8 cellular contexts compared by ENCODE assay signal in genomic region chr5:43515678-43516048, GRCh38. TPM values are rescaled to one million over a fixed set of nuclear protein-coding genes. Genes with fewer than 3 reads are reported as not detected.
A peak's percentile ranks its signal among the peaks of the same experiment; 100 is the strongest.
DNase-seq lines count a peak whose midpoint lies in the region; ATAC-seq and TF ChIP-seq lines count a peak whose summit lies in the region.

No MANE protein-coding gene starts in this region.

- peak overlapping the region; percentile 98 for H2AFZ ChIP-seq in GM23248

- in situ Hi-C loops in GM23248 (cut with MboI): no loop called here

- TF ChIP-seq EP300 in sigmoid colon (IDR thresholded peaks at IDR 0.05): no peak

- H3K4me1 ChIP-seq in GM23248 (ENCODE audit: insufficient read depth) (peaks cover 16% of the 10 kb centered on the region), Peyer's patch (peaks cover 0 to 11% (median 0%) of the 10 kb centered on the region in 4 donors), esophagus squamous epithelium (peaks cover 0 to 32% (median 12%) of the 10 kb centered on the region in 3 donors), sigmoid colon (peaks cover 0 to 24% (median 20%) of the 10 kb centered on the region in 4 donors)

- TF ChIP-seq POLR2A in Peyer's patch (IDR thresholded peaks at IDR 0.05) (no peak), esophagus squamous epithelium (IDR thresholded peaks at IDR 0.05) (no peak), sigmoid colon (IDR thresholded peaks at IDR 0.05) (no peak)

- peak; percentile 5 for DNase-seq in GM23248
- DNase-seq in Peyer's patch: no peak
- DNase-seq in esophagus squamous epithelium (lab: John Stamatoyannopoulos, UW): no peak
- no peak for DNase-seq in sigmoid colon
- no peak for DNase-seq in Kasumi-1 (lab: John Stamatoyannopoulos, UW)
- no peak for DNase-seq in GM10248 (ENCODE audit: extremely low spot score)

- 75 to 92% methylated on average over 1 of the region's 1 CpG for WGBS in GM23248 (ENCODE audit: low coverage in 1 of 2, low lambda C conversion rate in 2 of 2, missing lambda C conversion rate in 2 of 2), 2 experiments
- WGBS in esophagus squamous epithelium, 2 donors: 6 to 20% methylated on average over 1 of the region's 1 CpG
- WGBS in sigmoid colon, 2 donors: 6 to 26% methylated on average over 1 of the region's 1 CpG

- H3K9me2 ChIP-seq in GM23248 (ENCODE audit: insufficient read depth): no peaks in the 10 kb centered on the region

- no peaks in the 10 kb centered on the region for H3K27me3 ChIP-seq in GM23248 (replicated peaks; ENCODE audit: insufficient read depth)
- no peaks in the 10 kb centered on the region for H3K27me3 ChIP-seq in Peyer's patch
- no peaks in the 10 kb centered on the region for H3K27me3 ChIP-seq in esophagus squamous epithelium
- H3K27me3 ChIP-seq in sigmoid colon: no peaks in the 10 kb centered on the region

- H3K4me2 ChIP-seq in GM23248 (ENCODE audit: unreplicated experiment): peak overlapping the region; percentile 99

- peak overlapping the region; percentile 99 for H3K27ac ChIP-seq in GM23248
- peak overlapping the region in 3 of 4 donors; percentile 77 to 78 (median 77) for H3K27ac ChIP-seq in Peyer's patch
- peak overlapping the region; percentile 82 to 94 (median 90) for H3K27ac ChIP-seq in esophagus squamous epithelium
- H3K27ac ChIP-seq in sigmoid colon: peak overlapping the region; percentile 84 to 91 (median 88)

- intact Hi-C loops in esophagus squamous epithelium (cut with DNase I) (no loop called here), sigmoid colon (cut with DNase I) (loop anchor here (2.0 to 10.0 kb wide), 3 partner anchors 33 to 201 kb away; partner anchors contain the start of genes HMGCS1, PAIP1 and TMEM267)

- no peaks in the 10 kb centered on the region for H4K20me1 ChIP-seq in GM23248 (ENCODE audit: insufficient read depth)

- no peaks in the 10 kb centered on the region for H3K36me3 ChIP-seq in GM23248 (ENCODE audit: low read depth)
- H3K36me3 ChIP-seq in Peyer's patch: no peaks in the 10 kb centered on the region
- no peaks in the 10 kb centered on the region for H3K36me3 ChIP-seq in esophagus squamous epithelium
- H3K36me3 ChIP-seq in sigmoid colon: no peaks in the 10 kb centered on the region

- CTCF ChIA-PET in GM10248 (lab: Yijun Ruan, JAX): interaction anchor here (1.5 to 2.7 kb wide), 2 partner anchors 8 to 32 kb away, joined by 4 to 13 read pairs; partner anchors contain the start of gene TMEM267

- POLR2A ChIA-PET in GM10248 (lab: Yijun Ruan, JAX): interaction anchor here (1.2 kb wide), 1 partner anchor 32 kb away, joined by 10 read pairs; the partner anchor contains the start of gene TMEM267

- H3K9ac ChIP-seq in GM23248: peak overlapping the region; percentile 98

- H3F3A ChIP-seq in GM23248 (ENCODE audit: insufficient read depth): peaks cover 11% of the 10 kb centered on the region

- no peak for ATAC-seq in GM18861 (IDR thresholded peaks at IDR 0.05; ENCODE audit: unreplicated experiment)
- ATAC-seq in GM21717 (IDR thresholded peaks at IDR 0.05; ENCODE audit: unreplicated experiment): no peak

- no peak for TF ChIP-seq CTCF in Peyer's patch (IDR thresholded peaks at IDR 0.05)
- no peak for TF ChIP-seq CTCF in esophagus squamous epithelium (IDR thresholded peaks at IDR 0.05)
- no peak for TF ChIP-seq CTCF in sigmoid colon (IDR thresholded peaks at IDR 0.05)
- TF ChIP-seq CTCF in GM10248 (IDR thresholded peaks at IDR 0.05; ENCODE audit: control extremely low read depth, extremely low read depth, low read depth, missing control alignments): no peak

- H3K4me3 ChIP-seq in GM23248 (peak overlapping the region; percentile 90), Peyer's patch (peak overlapping the region; percentile 50 to 77 (median 58)), esophagus squamous epithelium (peak overlapping the region; percentile 30 to 75 (median 70)), sigmoid colon (peak overlapping the region; percentile 49 to 67 (median 62))

- H3K9me3 ChIP-seq in GM23248 (ENCODE audit: low read depth) (no peaks in the 10 kb centered on the region), Peyer's patch (no peaks in the 10 kb centered on the region), esophagus squamous epithelium (no peaks in the 10 kb centered on the region), sigmoid colon (no peaks in the 10 kb centered on the region)

- peaks cover 24% of the 10 kb centered on the region for H3K79me2 ChIP-seq in GM23248 (ENCODE audit: insufficient read depth)

RNA-seq across cellular contexts. Expression of gene C5orf34, which starts 0.7 kb away (rescaled TPM):
- 3.1 and 5.2 TPM in 2 replicates for total RNA-seq in GM23248 (2014; rRNA removed; shearing (Covaris generic))
- polyA plus RNA-seq in GM23248 (2016; fragmentation: Nextera tagmentation; extraction: Ambion mirVana): 4.4 and 5.3 TPM in 2 replicates
- 1 to 10 TPM in 2 of 4 donors, under 1 TPM in 2; 0.47 to 7.4 (median 1.3) TPM for total RNA-seq in Peyer's patch
- 1 to 10 TPM in 3 of 4 donors, under 1 TPM in 1; 0.87 to 5.1 (median 1.9) TPM for total RNA-seq in esophagus squamous epithelium
- 1 to 10 TPM; 1.1 to 4.3 (median 1.8) TPM for total RNA-seq in sigmoid colon
- 1 to 10 TPM in 1 of 3 donors, under 1 TPM in 1, not detected in 1; 0.60 to 1.6 TPM for polyA plus RNA-seq in sigmoid colon

RNA-seq across cellular contexts. Expression of gene TMEM267, which starts 32.0 kb away (rescaled TPM):
- 41.1 and 41.4 TPM in 2 replicates for total RNA-seq in GM23248 (2014; rRNA removed; shearing (Covaris generic))
- 47.2 and 49.4 TPM in 2 replicates for polyA plus RNA-seq in GM23248 (2016; fragmentation: Nextera tagmentation; extraction: Ambion mirVana)
- 1 to 10 TPM; 3.3 to 5.8 (median 4.7) TPM for total RNA-seq in Peyer's patch
- 10 to 100 TPM in 1 of 4 donors, 1 to 10 TPM in 3; 3.5 to 11.7 (median 7.2) TPM for total RNA-seq in esophagus squamous epithelium
- total RNA-seq in sigmoid colon: 10 to 100 TPM in 3 of 4 donors, 1 to 10 TPM in 1; 9.9 to 15.0 (median 11.4) TPM
- 1 to 10 TPM; 3.2 to 6.3 (median 3.6) TPM for polyA plus RNA-seq in sigmoid colon

RNA-seq across cellular contexts. Expression of gene PAIP1, which starts 41.2 kb away (rescaled TPM):
- 117 and 135 TPM in 2 replicates for total RNA-seq in GM23248 (2014; rRNA removed; shearing (Covaris generic))
- polyA plus RNA-seq in GM23248 (2016; fragmentation: Nextera tagmentation; extraction: Ambion mirVana) (91.1 and 95.8 TPM in 2 replicates), sigmoid colon (10 to 100 TPM; 37.9 to 67.3 (median 55.0) TPM)
- total RNA-seq in Peyer's patch (10 to 100 TPM; 45.9 to 61.1 (median 48.9) TPM), esophagus squamous epithelium (10 to 100 TPM; 27.7 to 61.4 (median 51.3) TPM), sigmoid colon (100 to 1,000 TPM in 3 of 4 donors, 10 to 100 TPM in 1; 89.9 to 123 (median 112) TPM)
